Comparison of ENCODE assay signal across 27 cellular contexts in the genomic region with DNA sequence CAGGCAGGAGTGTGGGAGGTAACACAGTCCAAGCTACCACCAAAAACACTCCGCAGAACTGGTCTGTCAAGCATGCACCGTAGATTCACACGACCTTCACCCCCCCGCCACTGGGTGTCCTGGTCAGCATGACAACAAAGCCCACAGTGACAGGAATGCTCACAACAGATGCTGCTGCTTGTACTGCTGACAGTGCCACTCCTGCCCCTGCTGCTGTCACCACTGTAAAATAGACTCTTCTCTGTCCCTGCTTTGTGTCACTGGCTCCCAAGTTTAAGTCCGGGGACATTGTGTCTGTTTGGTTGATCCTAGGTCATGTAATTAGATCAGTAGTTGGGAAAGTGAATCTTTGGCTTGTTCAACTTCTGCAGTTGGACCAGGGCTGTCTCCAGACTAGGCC. TPM values are rescaled to one million over a fixed set of nuclear protein-coding genes. Genes with fewer than 3 reads are reported as not detected.
DNase-seq lines count a peak whose midpoint lies in the region; ATAC-seq, FAIRE-seq and TF ChIP-seq lines count a peak whose summit lies in the region.
"Had no signal": no experiment of that assay in that cellular context is flagged by ENCODE, and none has a peak within 500 bp of the region (broad histone marks: within the 10 kb centered on the region; RNA-seq: fewer than 3 reads in every experiment).

No MANE protein-coding gene starts in this region.

- FAIRE-seq in A549 (lab: Jason Lieb, UNC): no peak

- no peak overlapping the region for H3K4me2 ChIP-seq in A549

- no peak overlapping the region for H3K4me3 Mint-ChIP-seq in stimulated activated naive B cell treated with anti-CD40 and anti-IgM and Interleukin-4, amounts not matched to agents 10 μg/mL and 1 μg/mL and 100 μg/mL, for 72 hours
- H3K4me3 Mint-ChIP-seq: activated CD8-positive, alpha-beta T cell treated with anti-CD3 and anti-CD28 coated beads, Interleukin-2, amount 10 ng/mL, durations not matched to agents 7 days and 5 days; activated naive CD4-positive, alpha-beta T cell treated with anti-CD3 and anti-CD28 coated beads for 36 hours; activated T-cell treated with anti-CD3 and anti-CD28 coated beads, Interleukin-2, amount 50 U/mL, for 4 hours; CD4-positive, alpha-beta memory T cell; central memory CD8-positive, alpha-beta T cell; naive thymus-derived CD8-positive, alpha-beta T cell had no signal

- no peak for TF ChIP-seq EP300 in A549 (IDR thresholded peaks at IDR 0.05)

- H3K36me3 Mint-ChIP-seq in stimulated activated naive B cell treated with anti-CD40 and anti-IgM and Interleukin-4, amounts not matched to agents 10 μg/mL and 1 μg/mL and 100 μg/mL, for 72 hours: no peaks in the 10 kb centered on the region
- H3K36me3 Mint-ChIP-seq: CD4-positive, alpha-beta memory T cell had no signal

- peak; percentile 23 to 54; a peak in 2 of 6 replicates for ATAC-seq in A549
- ATAC-seq in stimulated activated naive B cell treated with anti-CD40 and anti-IgM and Interleukin-4, amounts not matched to agents 10 μg/mL and 1 μg/mL and 100 μg/mL, for 72 hours (replicated peaks): no peak
- ATAC-seq: activated CD4-positive, CD25-positive, alpha-beta regulatory T cell treated with anti-CD3 and anti-CD28 coated beads, Interleukin-2, amount 50 U/mL, for 24 hours; activated CD8-positive, alpha-beta T cell treated with anti-CD3 and anti-CD28 coated beads, Interleukin-2, amount 10 ng/mL, durations not matched to agents 7 days and 5 days; activated T-cell treated with anti-CD3 and anti-CD28 coated beads, Interleukin-2, amount 50 U/mL, for 4 hours; naive thymus-derived CD8-positive, alpha-beta T cell had no signal

- H3K4me1 Mint-ChIP-seq in stimulated activated naive B cell treated with anti-CD40 and anti-IgM and Interleukin-4, amounts not matched to agents 10 μg/mL and 1 μg/mL and 100 μg/mL, for 72 hours: peaks cover under 1 to 1% of the 10 kb centered on the region in 2 donors
- H3K4me1 Mint-ChIP-seq: central memory CD8-positive, alpha-beta T cell had no signal

- TF ChIP-seq RAD21 in A549 (conservative IDR thresholded peaks at IDR 0.05 in 1 of 2, IDR thresholded peaks at IDR 0.05 in 1 of 2): no peak

- no peak overlapping the region for H3K27ac Mint-ChIP-seq in stimulated activated naive B cell treated with anti-CD40 and anti-IgM and Interleukin-4, amounts not matched to agents 10 μg/mL and 1 μg/mL and 100 μg/mL, for 72 hours
- H3K27ac Mint-ChIP-seq: activated CD8-positive, alpha-beta T cell treated with anti-CD3 and anti-CD28 coated beads, Interleukin-2, amount 10 ng/mL, durations not matched to agents 7 days and 5 days; activated naive CD4-positive, alpha-beta T cell treated with anti-CD3 and anti-CD28 coated beads for 36 hours; CD4-positive, alpha-beta memory T cell; naive thymus-derived CD8-positive, alpha-beta T cell; progenitor cell of endocrine pancreas had no signal

- H3K9me3 Mint-ChIP-seq in stimulated activated naive B cell treated with anti-CD40 and anti-IgM and Interleukin-4, amounts not matched to agents 10 μg/mL and 1 μg/mL and 100 μg/mL, for 72 hours: no peaks in the 10 kb centered on the region
- H3K9me3 Mint-ChIP-seq: activated naive CD4-positive, alpha-beta T cell treated with anti-CD3 and anti-CD28 coated beads for 36 hours; activated T-cell treated with anti-CD3 and anti-CD28 coated beads, Interleukin-2, amount 50 U/mL, for 4 hours; CD4-positive, alpha-beta memory T cell; central memory CD8-positive, alpha-beta T cell; naive thymus-derived CD8-positive, alpha-beta T cell had no signal

- TF ChIP-seq CTCF in A549 (IDR thresholded peaks at IDR 0.05): no peak
- no peak for TF ChIP-seq CTCF in LNCaP clone FGC (IDR thresholded peaks at IDR 0.05; ENCODE audit: control insufficient read depth, extremely low read depth, insufficient read depth)

- H3K9me3 ChIP-seq in A549: no peaks in the 10 kb centered on the region
- H3K9me3 ChIP-seq: esophagus muscularis mucosa, spleen, vagina had no signal

- POLR2A ChIA-PET in A549 (lab: Yijun Ruan, JAX): interaction anchor here (1.2 kb wide), 1 partner anchor 37 kb away, joined by 4 read pairs; a partner anchor contains a TSS

- 72% methylated on average over 5 of the region's 5 CpGs for WGBS in A549 (ENCODE audit: missing lambda C conversion rate)

- H3K4me1 ChIP-seq in A549: no peaks in the 10 kb centered on the region
- H3K4me1 ChIP-seq: esophagus muscularis mucosa, vagina had no signal

- no peak overlapping the region for H3K27ac ChIP-seq in A549
- H3K27ac ChIP-seq: esophagus muscularis mucosa, spleen, vagina had no signal

- H3K4me3 ChIP-seq in A549: no peak overlapping the region
- H3K4me3 ChIP-seq in LNCaP clone FGC (ENCODE audit: low read depth, low read length): no peak overlapping the region
- H3K4me3 ChIP-seq: esophagus muscularis mucosa, spleen, vagina had no signal

- peaks cover 31 to 35% of the 10 kb centered on the region in 2 donors for H3K27me3 Mint-ChIP-seq in stimulated activated naive B cell treated with anti-CD40 and anti-IgM and Interleukin-4, amounts not matched to agents 10 μg/mL and 1 μg/mL and 100 μg/mL, for 72 hours

- CTCF ChIA-PET in A549 (lab: Yijun Ruan, JAX): interaction anchor here (1.0 to 1.3 kb wide), 4 partner anchors 9 to 43 kb away, joined by 3 to 6 read pairs (median 4); a partner anchor contains a TSS

- no peak for TF ChIP-seq POLR2A in A549 (IDR thresholded peaks at IDR 0.05; ENCODE audit: low read length)

- DNase-seq in A549 (ENCODE audit: low read depth in 1 of 2, low spot score in 1 of 2) (no peak), LNCaP clone FGC (ENCODE audit: low read depth) (peak; percentile 57), globus pallidus (ENCODE audit: low spot score) (peak; percentile 18), myocyte (ENCODE audit: low read depth) (peak; percentile 71), SIG-M5 treated with dmso at 0.1 percent for 504 hours (lab: John Stamatoyannopoulos, UW; ENCODE audit: unreplicated experiment) (no peak), SKM-1 treated with dmso at 0.1 percent for 144 hours (lab: John Stamatoyannopoulos, UW; ENCODE audit: unreplicated experiment) (no peak), hepatic stellate cell (ENCODE audit: low spot score) (no peak)
- no peak for DNase-seq in stimulated activated naive B cell treated with anti-CD40 and anti-IgM and Interleukin-4, amounts not matched to agents 10 μg/mL and 1 μg/mL and 100 μg/mL, for 72 hours
- DNase-seq: activated CD8-positive, alpha-beta T cell treated with anti-CD3 and anti-CD28 coated beads, Interleukin-2, amount 10 ng/mL, durations not matched to agents 7 days and 5 days; activated naive CD4-positive, alpha-beta T cell treated with anti-CD3 and anti-CD28 coated beads for 36 hours; activated T-cell treated with anti-CD3 and anti-CD28 coated beads, Interleukin-2, amount 50 U/mL, for 4 hours; CD4-positive, alpha-beta memory T cell; DMS79; naive thymus-derived CD8-positive, alpha-beta T cell; NCI-H1092 treated with DMSO at 0.1 percent for 48 hours; NCI-H2107; NCI-H510A treated with DMSO at 0.1 percent for 48 hours; SHP77 treated with DMSO at 0.1 percent for 48 hours; spleen had no signal

TF ChIP-seq in A549, 52 proteins besides CTCF, POLR2A, EP300 and RAD21 (continues in another document):
- no peak for TF ChIP-seq GATA3 (IDR thresholded peaks at IDR 0.05; ENCODE audit: borderline replicate concordance)
- no peak for TF ChIP-seq PHF8 (IDR thresholded peaks at IDR 0.05; ENCODE audit: borderline replicate concordance, low read depth)
- no peak for TF ChIP-seq RNF2 (IDR thresholded peaks at IDR 0.05; ENCODE audit: borderline replicate concordance, low read depth)
- TF ChIP-seq CHD4 (IDR thresholded peaks at IDR 0.05; ENCODE audit: borderline replicate concordance): no peak
- no peak for TF ChIP-seq HOXB13 (CRISPR knock-in tag; IDR thresholded peaks at IDR 0.05; ENCODE audit: low read depth)
- no peak for TF ChIP-seq MAZ (IDR thresholded peaks at IDR 0.05; ENCODE audit: borderline replicate concordance, low read depth, low read length)
- TF ChIP-seq, protein P1, sequence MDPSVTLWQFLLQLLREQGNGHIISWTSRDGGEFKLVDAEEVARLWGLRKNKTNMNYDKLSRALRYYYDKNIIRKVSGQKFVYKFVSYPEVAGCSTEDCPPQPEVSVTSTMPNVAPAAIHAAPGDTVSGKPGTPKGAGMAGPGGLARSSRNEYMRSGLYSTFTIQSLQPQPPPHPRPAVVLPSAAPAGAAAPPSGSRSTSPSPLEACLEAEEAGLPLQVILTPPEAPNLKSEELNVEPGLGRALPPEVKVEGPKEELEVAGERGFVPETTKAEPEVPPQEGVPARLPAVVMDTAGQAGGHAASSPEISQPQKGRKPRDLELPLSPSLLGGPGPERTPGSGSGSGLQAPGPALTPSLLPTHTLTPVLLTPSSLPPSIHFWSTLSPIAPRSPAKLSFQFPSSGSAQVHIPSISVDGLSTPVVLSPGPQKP (IDR thresholded peaks at IDR 0.05; ENCODE audit: low read depth, low read length): no peak

RNA-seq across cellular contexts. Expression of a gene that starts 7.0 kb away (rescaled TPM):
- not detected in 2 replicates for polyA plus RNA-seq in A549 (2011; rRNA removed)
- not detected in 2 replicates for polyA plus RNA-seq in A549 (2012; cell fraction: cytosol; rRNA removed)
- polyA plus RNA-seq in A549 (2012; cell fraction: nucleus; rRNA removed): not detected in 2 replicates
- polyA plus RNA-seq in A549 (2017; fragmentation: RNase III; extraction: RNeasy Plus Mini Kit Qiagen cat#74134 plus additional on column Dnase treatment): not detected in 3 replicates
- not detected in 2 replicates for polyA minus RNA-seq in A549 (2011; rRNA and poly(A)+ RNA removed)
- total RNA-seq in myocyte: not detected in 2 replicates
- not detected for polyA plus RNA-seq in myocyte (2012)
- total RNA-seq: activated CD8-positive, alpha-beta T cell treated with anti-CD3 and anti-CD28 coated beads, Interleukin-2, amount 10 ng/mL, durations not matched to agents 7 days and 5 days; activated naive CD4-positive, alpha-beta T cell treated with anti-CD3 and anti-CD28 coated beads for 36 hours; activated T-cell treated with anti-CD3 and anti-CD28 coated beads, Interleukin-2, amount 50 U/mL, for 4 hours; CD4-positive, alpha-beta memory T cell; esophagus muscularis mucosa; glomerular endothelial cell; lung microvascular endothelial cell; naive thymus-derived CD8-positive, alpha-beta T cell; OCI-LY7; progenitor cell of endocrine pancreas; spleen; vagina had no signal
- polyA plus RNA-seq: CD4-positive, alpha-beta memory T cell; naive thymus-derived CD8-positive, alpha-beta T cell; spleen had no signal

RNA-seq across cellular contexts. Expression of a gene that starts 22.6 kb away (rescaled TPM):
- polyA plus RNA-seq in A549 (2011; rRNA removed) (not detected in 2 replicates), A549 (2017; fragmentation: RNase III; extraction: RNeasy Plus Mini Kit Qiagen cat#74134 plus additional on column Dnase treatment) (not detected in 3 replicates)
- polyA plus RNA-seq in A549 (2012; cell fraction: cytosol; rRNA removed): not detected in 2 replicates
- polyA plus RNA-seq in A549 (2012; cell fraction: nucleus; rRNA removed): not detected in 2 replicates
- polyA minus RNA-seq in A549 (2011; rRNA and poly(A)+ RNA removed): not detected in 2 replicates
- total RNA-seq in myocyte: not detected in 2 replicates
- not detected for polyA plus RNA-seq in myocyte (2012)
- total RNA-seq: activated CD8-positive, alpha-beta T cell treated with anti-CD3 and anti-CD28 coated beads, Interleukin-2, amount 10 ng/mL, durations not matched to agents 7 days and 5 days; activated naive CD4-positive, alpha-beta T cell treated with anti-CD3 and anti-CD28 coated beads for 36 hours; activated T-cell treated with anti-CD3 and anti-CD28 coated beads, Interleukin-2, amount 50 U/mL, for 4 hours; CD4-positive, alpha-beta memory T cell; naive thymus-derived CD8-positive, alpha-beta T cell; OCI-LY7 had no signal
- polyA plus RNA-seq: CD4-positive, alpha-beta memory T cell; naive thymus-derived CD8-positive, alpha-beta T cell had no signal

RNA-seq across cellular contexts. Expression of a gene that starts 37.5 kb away (rescaled TPM):
- polyA plus RNA-seq in A549 (2011; rRNA removed): 6.8 and 9.1 TPM in 2 replicates
- 10.0 and 11.0 TPM in 2 replicates for polyA plus RNA-seq in A549 (2012; cell fraction: cytosol; rRNA removed)
- 44.4 and 54.5 TPM in 2 replicates for polyA plus RNA-seq in A549 (2012; cell fraction: nucleus; rRNA removed)
- polyA plus RNA-seq in A549 (2017; fragmentation: RNase III; extraction: RNeasy Plus Mini Kit Qiagen cat#74134 plus additional on column Dnase treatment): 7.5 to 11.2 TPM (median 10.1 TPM) in 3 replicates
- 6.2 and 6.5 TPM in 2 replicates for polyA minus RNA-seq in A549 (2011; rRNA and poly(A)+ RNA removed)
- total RNA-seq in myocyte: 1.1 and 2.0 TPM in 2 replicates
- polyA plus RNA-seq in myocyte (2012): 5.1 TPM

RNA-seq across cellular contexts. Expression of a gene that starts 44.2 kb away (rescaled TPM):
- polyA plus RNA-seq in A549 (2011; rRNA removed) (56.4 and 60.4 TPM in 2 replicates), A549 (2017; fragmentation: RNase III; extraction: RNeasy Plus Mini Kit Qiagen cat#74134 plus additional on column Dnase treatment) (43.6 to 49.0 TPM (median 47.2 TPM) in 3 replicates)
- polyA plus RNA-seq in A549 (2012; cell fraction: cytosol; rRNA removed): 72.1 and 75.8 TPM in 2 replicates
- polyA plus RNA-seq in A549 (2012; cell fraction: nucleus; rRNA removed): 52.5 and 57.7 TPM in 2 replicates
- 28.6 and 34.9 TPM in 2 replicates for polyA minus RNA-seq in A549 (2011; rRNA and poly(A)+ RNA removed)
- 10.6 and 10.9 TPM in 2 replicates for total RNA-seq in myocyte
- polyA plus RNA-seq in myocyte (2012): 32.5 TPM

Comparison
In these comparisons a context has a peak if more than half of its experiments do, and no peak if none do; other contexts are left out.
1. ATAC-seq: peak in A549 (2 of 2); none in stimulated activated naive B cell treated with anti-CD40 and anti-IgM and Interleukin-4, amounts not matched to agents 10 μg/mL and 1 μg/mL and 100 μg/mL, for 72 hours (0 of 2).
2. DNase-seq: peak in LNCaP clone FGC (single experiment), globus pallidus (single experiment) and myocyte (single experiment); none in A549 (0 of 2), SIG-M5 treated with dmso at 0.1 percent for 504 hours (single experiment), SKM-1 treated with dmso at 0.1 percent for 144 hours (single experiment), hepatic stellate cell (single experiment) and stimulated activated naive B cell treated with anti-CD40 and anti-IgM and Interleukin-4, amounts not matched to agents 10 μg/mL and 1 μg/mL and 100 μg/mL, for 72 hours (single experiment).